Comparison of ENCODE assay signal across 19 cellular contexts in the genomic region with DNA sequence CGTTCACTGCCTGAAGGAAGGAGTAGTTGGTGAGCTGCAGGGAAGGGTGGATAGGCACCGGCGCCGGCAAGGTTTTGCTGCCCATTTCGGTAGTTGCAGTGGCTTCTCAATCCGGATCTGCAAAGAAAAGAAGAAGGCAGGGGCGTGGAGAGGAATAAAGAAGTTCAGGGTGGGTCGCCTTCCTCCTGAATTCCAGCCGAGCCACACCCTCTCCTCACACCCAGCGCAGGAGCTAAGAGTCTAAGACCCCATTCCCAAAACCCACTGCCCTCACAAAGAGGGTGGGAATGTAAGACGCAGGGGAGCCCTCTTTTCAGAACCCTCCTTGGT. TPM values are rescaled to one million over a fixed set of nuclear protein-coding genes. Genes with fewer than 3 reads are reported as not detected.
A peak's percentile ranks its signal among the peaks of the same experiment; 100 is the strongest.
DNase-seq lines count a peak whose midpoint lies in the region; ATAC-seq and TF ChIP-seq lines count a peak whose summit lies in the region.
"Had no signal": no experiment of that assay in that cellular context is flagged by ENCODE, and none has a peak within 500 bp of the region (broad histone marks: within the 10 kb centered on the region; RNA-seq: fewer than 3 reads in every experiment).

No MANE protein-coding gene starts in this region.

- POLR2A ChIA-PET in WTC11 (lab: Charles Lee) = no interaction called here

- H3K9me3 ChIP-seq in ascending aorta = no peaks in the 10 kb centered on the region
- no peaks in the 10 kb centered on the region for H3K9me3 ChIP-seq in gastroesophageal sphincter
- H3K9me3 ChIP-seq in neuronal stem cell (replicated peaks in 1 of 2; ENCODE audit: control insufficient read depth in 2 of 2, insufficient read depth in 1 of 2, low read depth in 1 of 2, low read length in 2 of 2) = peaks cover 4% of the 10 kb centered on the region in 2 donors
- no peaks in the 10 kb centered on the region for H3K9me3 ChIP-seq in aorta (ENCODE audit: control insufficient read depth, low read length)
- H3K9me3 ChIP-seq: Peyer's patch had no signal

- peak overlapping the region; percentile 18 to 91 for H3K4me3 ChIP-seq in ascending aorta
- H3K4me3 ChIP-seq in gastroesophageal sphincter = peak overlapping the region in 1 of 2 donors; percentile 92
- H3K4me3 ChIP-seq in neuronal stem cell (ENCODE audit: low read length in 2 of 2) = no peak overlapping the region
- H3K4me3 ChIP-seq in aorta (ENCODE audit: low read length in 2 of 2) = peak overlapping the region in 1 of 2 donors; percentile 99
- H3K4me3 ChIP-seq: BLaER1, Peyer's patch had no signal

- H3K14ac ChIP-seq in neuronal stem cell (ENCODE audit: low read length) = no peak overlapping the region

- H2AFZ ChIP-seq in neuronal stem cell (ENCODE audit: low read length) = no peak overlapping the region

- ATAC-seq in gastroesophageal sphincter (no peak), WTC11 (no peak), aorta (ENCODE audit: low FRiP score) (no peak)
- ATAC-seq: Right ventricle myocardium inferior had no signal

- H2BK12ac ChIP-seq in neuronal stem cell (ENCODE audit: low read length) = no peak overlapping the region

- H2AK5ac ChIP-seq in neuronal stem cell (ENCODE audit: low read depth, low read length) = peak overlapping the region; percentile 56

- H3K36me3 ChIP-seq in ascending aorta (peaks cover 8% of the 10 kb centered on the region in 2 donors), gastroesophageal sphincter (peaks cover 0 to 32% of the 10 kb centered on the region in 2 donors), neuronal stem cell (replicated peaks in 1 of 2; ENCODE audit: control insufficient read depth in 2 of 2, insufficient read depth in 2 of 2, low read length in 2 of 2) (no peaks in the 10 kb centered on the region), aorta (ENCODE audit: control insufficient read depth in 1 of 2, insufficient read depth in 2 of 2, low read length in 1 of 2) (no peaks in the 10 kb centered on the region)
- H3K36me3 ChIP-seq: BLaER1, Peyer's patch had no signal

- peak overlapping the region; percentile 86 for H3K23ac ChIP-seq in neuronal stem cell (ENCODE audit: low read depth, low read length, poor library complexity)

- peaks cover 48% of the 10 kb centered on the region for H3K4me1 Mint-ChIP-seq in WTC11

- intact Hi-C loops in ascending aorta (cut with DNase I) (loop anchor here (10.0 kb wide), 2 partner anchors 701 to 1091 kb away; partner anchors contain the start of genes LAPTM4A and RHOB), aorta (cut with DNase I) (loop anchor here (5.0 to 10.0 kb wide), 4 partner anchors 321 to 919 kb away; no protein-coding TSS in a partner anchor)

- no peak overlapping the region for H3K27ac Mint-ChIP-seq in WTC11

- no peak for TF ChIP-seq EP300 in gastroesophageal sphincter (IDR thresholded peaks at IDR 0.05)

- H2BK15ac ChIP-seq in neuronal stem cell (ENCODE audit: low read length) = no peak overlapping the region

- 10 to 36% methylated on average over 2 to 8 of the region's 11 CpGs for WGBS in gastroesophageal sphincter (ENCODE audit: low coverage in 1 of 2), 2 donors
- WGBS in neuronal stem cell (ENCODE audit: extremely low coverage in 2 of 2, insufficient read length in 2 of 2, insufficient replicate concordance in 1 of 2), 2 donors = no CpG with 5 or more reads among the region's 11 CpGs
- WGBS in aorta, 2 donors = 1 to 3% methylated on average over 11 of the region's 11 CpGs

- no peaks in the 10 kb centered on the region for H3K79me1 ChIP-seq in neuronal stem cell (ENCODE audit: low read depth, low read length)

- no peak overlapping the region for H2BK5ac ChIP-seq in neuronal stem cell (ENCODE audit: low read length)

- peak overlapping the region; percentile 96 for H3K27ac ChIP-seq in ascending aorta
- peak overlapping the region in 3 of 4 donors; percentile 89 to 97 (median 93) for H3K27ac ChIP-seq in gastroesophageal sphincter
- no peak overlapping the region for H3K27ac ChIP-seq in neuronal stem cell (replicated peaks; ENCODE audit: low read length)
- H3K27ac ChIP-seq in aorta (ENCODE audit: low read depth in 1 of 2, low read length in 2 of 2) = peak overlapping the region in 1 of 2 donors; percentile 68
- H3K27ac ChIP-seq: BLaER1, Peyer's patch had no signal

- H3K4me1 ChIP-seq in ascending aorta (peaks cover 15 to 41% of the 10 kb centered on the region in 2 donors), gastroesophageal sphincter (peaks cover 0 to 91% (median 21%) of the 10 kb centered on the region in 3 donors), neuronal stem cell (ENCODE audit: control insufficient read depth in 2 of 2, insufficient read depth in 1 of 2, low read depth in 1 of 2, low read length in 2 of 2) (peaks cover 5 to 18% of the 10 kb centered on the region in 2 donors), aorta (ENCODE audit: control insufficient read depth in 1 of 2, insufficient read depth in 2 of 2, low read length in 2 of 2) (peaks cover 0 to 2% of the 10 kb centered on the region in 2 donors)

- H4K8ac ChIP-seq in neuronal stem cell (ENCODE audit: low read depth, low read length) = no peak overlapping the region

- peaks cover 99% of the 10 kb centered on the region for H3K27me3 Mint-ChIP-seq in WTC11 (ENCODE audit: low read depth)

- H3K27me3 ChIP-seq in ascending aorta (no peaks in the 10 kb centered on the region), gastroesophageal sphincter (peaks cover 48% of the 10 kb centered on the region), neuronal stem cell (ENCODE audit: control insufficient read depth in 3 of 3, insufficient read depth in 3 of 3, low read depth in 1 of 3, low read length in 3 of 3) (peaks cover 61 to 96% (median 92%) of the 10 kb centered on the region in 3 experiments), aorta (ENCODE audit: control insufficient read depth in 1 of 2, insufficient read depth in 2 of 2, low read length in 1 of 2) (no peaks in the 10 kb centered on the region)

- H3K4me2 ChIP-seq in neuronal stem cell (ENCODE audit: insufficient read depth, low read length, poor library complexity, severe bottlenecking) = no peak overlapping the region
- H3K4me2 ChIP-seq: BLaER1 had no signal

- no peak for TF ChIP-seq POLR2A in gastroesophageal sphincter (IDR thresholded peaks at IDR 0.05)

- no peak overlapping the region for H3K4ac ChIP-seq in neuronal stem cell (ENCODE audit: low read length)

- H3K9ac ChIP-seq in neuronal stem cell (ENCODE audit: low read depth, low read length, poor library complexity) = no peak overlapping the region
- H3K9ac ChIP-seq: BLaER1 had no signal

- in situ Hi-C loops in GM13977 (cut with MboI; ENCODE audit: low pct_unique_long_range_greater_than_20kb, low sequenced_read_pairs, unreplicated experiment) = loop anchor here (10.0 to 25.0 kb wide), 3 partner anchors 501 to 841 kb away; no protein-coding TSS in a partner anchor

- peak; percentile 5 for DNase-seq in GM13977 (ENCODE audit: low spot score)
- no peak for DNase-seq in ascending aorta (ENCODE audit: low spot score in 2 of 2)
- DNase-seq in neuronal stem cell (ENCODE audit: low spot score) = no peak
- no peak for DNase-seq in activated gamma-delta T cell treated with Interleukin-2 at 50 U/mL for 16 hours
- DNase-seq in stimulated activated CD4-positive, alpha-beta T cell treated with anti-CD3 and anti-CD28 coated beads, Interleukin-2, amount 100 ng/mL, for 24 hours = no peak
- DNase-seq in WTC11 (ENCODE audit: low spot score) = no peak
- no peak for DNase-seq in aorta
- DNase-seq: Calu3; CD4-positive, alpha-beta memory T cell; GF-D8; HCEC 1CT; KBM-7; NCI-H1105; NCI-H1694; NCI-H2081 treated with DMSO at 0.1 percent for 48 hours; Peyer's patch had no signal

- peak overlapping the region; percentile 67 for H3K18ac ChIP-seq in neuronal stem cell (ENCODE audit: low read length)

- 0 out of 2 replicates have a peak, but pooled peaks cover 3% of the 10 kb centered on the region for H3K36me3 Mint-ChIP-seq in WTC11
- H3K36me3 Mint-ChIP-seq: CD4-positive, alpha-beta memory T cell had no signal

- H3K4me3 Mint-ChIP-seq in WTC11 = no peak overlapping the region

- H4K91ac ChIP-seq in neuronal stem cell (ENCODE audit: low read depth, low read length, poor library complexity) = no peak overlapping the region

- H2BK120ac ChIP-seq in neuronal stem cell (ENCODE audit: low read depth, low read length) = no peak overlapping the region

- CTCF ChIA-PET in WTC11 (lab: Charles Lee) = interaction anchor here (0.7 to 2.4 kb wide), 3 partner anchors 24 to 611 kb away, joined by 3 to 10 read pairs (median 3); no protein-coding TSS in a partner anchor

- TF ChIP-seq CTCF in GM13977 (IDR thresholded peaks at IDR 0.05; ENCODE audit: extremely low read depth, insufficient read depth, missing control alignments) = no peak
- no peak for TF ChIP-seq CTCF in ascending aorta (IDR thresholded peaks at IDR 0.05)
- TF ChIP-seq CTCF in gastroesophageal sphincter (IDR thresholded peaks at IDR 0.05) = no peak
- TF ChIP-seq CTCF in WTC11 (IDR thresholded peaks at IDR 0.05) = no peak

- H3K9me3 Mint-ChIP-seq in WTC11 = no peaks in the 10 kb centered on the region

TF ChIP-seq in WTC11, 78 proteins besides CTCF, POLR2A, EP300 and RAD21 (continues in another document):
- TF ChIP-seq ZMAT4 (CRISPR knock-in tag; IDR thresholded peaks at IDR 0.05) = no peak
- no peak for TF ChIP-seq ZNF671 (CRISPR knock-in tag; IDR thresholded peaks at IDR 0.05)
- TF ChIP-seq, protein P1, sequence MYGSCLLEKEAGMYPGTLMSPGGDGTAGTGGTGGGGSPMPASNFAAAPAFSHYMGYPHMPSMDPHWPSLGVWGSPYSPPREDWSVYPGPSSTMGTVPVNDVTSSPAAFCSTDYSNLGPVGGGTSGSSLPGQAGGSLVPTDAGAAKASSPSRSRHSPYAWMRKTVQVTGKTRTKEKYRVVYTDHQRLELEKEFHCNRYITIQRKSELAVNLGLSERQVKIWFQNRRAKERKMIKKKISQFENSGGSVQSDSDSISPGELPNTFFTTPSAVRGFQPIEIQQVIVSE (CRISPR knock-in tag; IDR thresholded peaks at IDR 0.05; ENCODE audit: borderline replicate concordance) = no peak
- TF ChIP-seq NR3C1 (CRISPR knock-in tag; conservative IDR thresholded peaks at IDR 0.05; ENCODE audit: low read depth) = no peak

RNA-seq across cellular contexts. Expression of gene OSR1, which starts 4.7 kb away (rescaled TPM):
- total RNA-seq in ascending aorta (66.7 TPM), gastroesophageal sphincter (10 to 100 TPM; 30.7 to 75.0 (median 50.7) TPM), WTC11 (2021) (0.22 to 0.55 TPM (median 0.27 TPM) in 3 replicates), aorta (10 to 100 TPM; 48.6 to 79.1 TPM)
- 0.03 TPM for polyA plus RNA-seq in neuronal stem cell (2013, experiment 1 of 2)
- 0.04 TPM for polyA plus RNA-seq in neuronal stem cell (2013, experiment 2 of 2)
- polyA plus RNA-seq in aorta = 10 to 100 TPM; 13.1 to 55.1 TPM
- total RNA-seq: CD4-positive, alpha-beta memory T cell had no signal
- polyA plus RNA-seq: CD4-positive, alpha-beta memory T cell had no signal

Comparison
In these comparisons a context has a peak if more than half of its experiments do, and no peak if none do; other contexts are left out.
1. H3K4me3 ChIP-seq: peak in ascending aorta (2 of 2); none in neuronal stem cell (0 of 2).
2. RNA of gene OSR1, which starts 4.7 kb away (total RNA-seq): 48.6 to 79.1 TPM in aorta, 66.7 TPM in ascending aorta (single experiment) and 30.7 to 75.0 TPM in gastroesophageal sphincter; 0.22 to 0.55 TPM in WTC11; every median in the first group is over 10 times any median in the second.